In the genomic region with DNA sequence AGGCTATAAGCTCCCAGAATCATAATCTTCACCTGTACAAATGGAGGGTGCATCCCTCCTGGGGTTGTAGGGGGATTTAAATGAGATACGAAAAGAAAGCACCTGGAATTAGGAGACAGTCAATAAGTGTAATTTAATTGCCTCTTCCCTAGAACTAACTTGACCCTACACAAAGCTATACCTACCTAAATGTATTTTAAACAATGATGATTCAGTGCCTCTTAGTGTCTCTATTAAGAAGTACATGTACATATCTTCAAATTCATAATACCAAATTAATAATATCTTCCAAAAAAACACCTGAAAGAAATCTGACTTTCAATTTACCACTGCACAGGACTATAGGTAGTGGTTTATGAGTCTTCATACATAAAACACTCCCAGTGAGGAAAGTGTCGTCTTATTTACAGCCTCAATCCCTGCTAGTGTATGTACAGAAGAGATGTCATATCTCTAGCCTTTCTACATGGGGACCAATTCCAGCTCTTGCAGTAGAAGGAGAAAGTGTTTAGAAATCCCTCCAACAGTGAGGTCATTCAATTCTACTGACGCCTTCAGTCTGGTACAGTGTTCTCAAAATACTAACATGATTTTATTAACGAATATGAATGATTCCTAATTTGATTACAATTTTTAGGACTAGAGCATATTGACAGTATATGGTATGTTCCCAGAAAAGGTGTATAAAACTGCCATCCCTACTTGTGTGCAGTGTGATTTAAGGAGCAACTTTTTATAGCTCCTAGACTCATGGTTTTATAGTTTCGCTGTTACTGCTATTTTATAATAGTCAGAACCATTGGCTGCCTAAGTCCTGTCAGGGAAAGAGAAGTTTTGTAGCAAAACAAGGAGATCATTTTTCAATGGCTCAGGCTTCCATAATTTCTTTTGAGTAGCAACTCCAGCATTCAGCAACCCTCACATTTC, we compare ENCODE assay signal across 16 cellular contexts.
A peak's percentile ranks its signal among the peaks of the same experiment; 100 is the strongest.
DNase-seq lines count a peak whose midpoint lies in the region; ATAC-seq and TF ChIP-seq lines count a peak whose summit lies in the region.
"Had no signal": no experiment of that assay in that cellular context is flagged by ENCODE, and none has a peak within 500 bp of the region (broad histone marks: within the 10 kb centered on the region; RNA-seq: fewer than 3 reads in every experiment).

No MANE protein-coding gene starts in this region.

- H3K4me3 Mint-ChIP-seq in nephron: no peak overlapping the region
- H3K4me3 Mint-ChIP-seq: GM23338 had no signal

- H3K4me3 ChIP-seq in HEK293 (ENCODE audit: low read depth, low read length): no peak overlapping the region
- H3K4me3 ChIP-seq in brain microvascular endothelial cell (ENCODE audit: low read depth, low read length): no peak overlapping the region
- H3K4me3 ChIP-seq in heart left ventricle: no peak overlapping the region
- H3K4me3 ChIP-seq: GM23338 had no signal

- DNase-seq in brain microvascular endothelial cell (no peak), heart left ventricle (no peak), NCI-H1092 treated with DMSO at 0.1 percent for 48 hours (lab: John Stamatoyannopoulos, UW) (no peak), HT-29 (ENCODE audit: low spot score) (no peak)
- no peak for DNase-seq in stimulated activated CD4-positive, alpha-beta T cell treated with anti-CD3 and anti-CD28 coated beads, Interleukin-4, amount 100 ng/mL, for 24 hours
- DNase-seq: AML-193, Caco-2, DMS79, NCI-H1092, NCI-H1694, NCI-H2107, NCI-H526 treated with DMSO at 0.1 percent for 48 hours had no signal

- peak overlapping the region in 2 of 3 experiments; percentile 10 to 20 for H3K27ac Mint-ChIP-seq in nephron
- H3K27ac Mint-ChIP-seq: GM23338 had no signal

- H3K36me3 Mint-ChIP-seq in nephron (ENCODE audit: low read depth): no peaks in the 10 kb centered on the region

- CTCF ChIA-PET in HEK293 (lab: Yijun Ruan, JAX): interaction anchor here (0.6 kb wide), 1 partner anchor 61 kb away, joined by 3 read pairs; no protein-coding TSS in a partner anchor

- H3K27me3 Mint-ChIP-seq in nephron (ENCODE audit: low read depth): no peaks in the 10 kb centered on the region

- peaks cover 11% of the 10 kb centered on the region for H3K4me1 Mint-ChIP-seq in nephron
- H3K4me1 Mint-ChIP-seq: GM23338 had no signal

- H3K4me1 ChIP-seq in HEK293 (ENCODE audit: control insufficient read depth, insufficient read depth, low read length) (peaks cover 2% of the 10 kb centered on the region; the same call in 1 of the 2 replicates), heart left ventricle (peaks cover 0 to 13% (median 0%) of the 10 kb centered on the region in 12 donors)

- no peak overlapping the region for H3K27ac ChIP-seq in HEK293 (ENCODE audit: extremely low read depth, low read depth, low read length)
- H3K27ac ChIP-seq in brain microvascular endothelial cell: peak overlapping the region; percentile 41
- peak overlapping the region in 1 of 12 donors; percentile 28 for H3K27ac ChIP-seq in heart left ventricle

- H3K27me3 ChIP-seq in brain microvascular endothelial cell (replicated peaks) (no peaks in the 10 kb centered on the region), heart left ventricle (no peaks in the 10 kb centered on the region)

- no peaks in the 10 kb centered on the region for H3K9me3 Mint-ChIP-seq in nephron
- H3K9me3 Mint-ChIP-seq: GM23338 had no signal

- TF ChIP-seq CTCF in HEK293 (tag by site-specific recombination; IDR thresholded peaks at IDR 0.05) (no peak), brain microvascular endothelial cell (IDR thresholded peaks at IDR 0.05; ENCODE audit: low read depth, low read length, missing control alignments) (no peak), heart left ventricle (IDR thresholded peaks at IDR 0.05) (no peak), nephron (IDR thresholded peaks at IDR 0.05; ENCODE audit: unreplicated experiment in 3 of 3) (no peak)

- H3K36me3 ChIP-seq in HEK293 (ENCODE audit: control insufficient read depth in 2 of 2, insufficient read depth in 1 of 2, low read length in 2 of 2) (no peaks in the 10 kb centered on the region), brain microvascular endothelial cell (replicated peaks) (no peaks in the 10 kb centered on the region), heart left ventricle (no peaks in the 10 kb centered on the region)

- intact Hi-C loops in heart left ventricle (cut with DNase I): no loop called here

- TF ChIP-seq POLR2A in heart left ventricle (IDR thresholded peaks at IDR 0.05): no peak

- H3K9me3 ChIP-seq in HEK293 (ENCODE audit: control insufficient read depth, insufficient read depth, low read depth, low read length) (no peaks in the 10 kb centered on the region), heart left ventricle (no peaks in the 10 kb centered on the region)
- H3K9me3 ChIP-seq: Caco-2 had no signal

- POLR2A ChIA-PET in HEK293 (lab: Yijun Ruan, JAX): no interaction called here

- in situ Hi-C loops in brain microvascular endothelial cell (cut with HindIII; ENCODE audit: low pct_ligation_motif_present, low sequenced_read_pairs): no loop called here

- 67 to 83% (median 77%) methylated on average over 5 of the region's 5 CpGs for WGBS in heart left ventricle, 4 donors

- ATAC-seq in heart left ventricle (peak in 3 of 4 donors; percentile 49 to 76 (median 53)), GM18870 (IDR thresholded peaks at IDR 0.05; ENCODE audit: unreplicated experiment) (no peak)
- ATAC-seq: GM23338 had no signal

TF ChIP-seq in HEK293, 187 proteins besides CTCF, POLR2A, EP300 and RAD21:
- 0 out of 2 replicates have a peak, but pooled peaks have one; percentile 35 for TF ChIP-seq MZF1 (tag by site-specific recombination; IDR thresholded peaks at IDR 0.05; ENCODE audit: borderline replicate concordance)
- peak; percentile 71 for TF ChIP-seq ZNF664 (tag by site-specific recombination; IDR thresholded peaks at IDR 0.05)
- TF ChIP-seq, protein P1, sequence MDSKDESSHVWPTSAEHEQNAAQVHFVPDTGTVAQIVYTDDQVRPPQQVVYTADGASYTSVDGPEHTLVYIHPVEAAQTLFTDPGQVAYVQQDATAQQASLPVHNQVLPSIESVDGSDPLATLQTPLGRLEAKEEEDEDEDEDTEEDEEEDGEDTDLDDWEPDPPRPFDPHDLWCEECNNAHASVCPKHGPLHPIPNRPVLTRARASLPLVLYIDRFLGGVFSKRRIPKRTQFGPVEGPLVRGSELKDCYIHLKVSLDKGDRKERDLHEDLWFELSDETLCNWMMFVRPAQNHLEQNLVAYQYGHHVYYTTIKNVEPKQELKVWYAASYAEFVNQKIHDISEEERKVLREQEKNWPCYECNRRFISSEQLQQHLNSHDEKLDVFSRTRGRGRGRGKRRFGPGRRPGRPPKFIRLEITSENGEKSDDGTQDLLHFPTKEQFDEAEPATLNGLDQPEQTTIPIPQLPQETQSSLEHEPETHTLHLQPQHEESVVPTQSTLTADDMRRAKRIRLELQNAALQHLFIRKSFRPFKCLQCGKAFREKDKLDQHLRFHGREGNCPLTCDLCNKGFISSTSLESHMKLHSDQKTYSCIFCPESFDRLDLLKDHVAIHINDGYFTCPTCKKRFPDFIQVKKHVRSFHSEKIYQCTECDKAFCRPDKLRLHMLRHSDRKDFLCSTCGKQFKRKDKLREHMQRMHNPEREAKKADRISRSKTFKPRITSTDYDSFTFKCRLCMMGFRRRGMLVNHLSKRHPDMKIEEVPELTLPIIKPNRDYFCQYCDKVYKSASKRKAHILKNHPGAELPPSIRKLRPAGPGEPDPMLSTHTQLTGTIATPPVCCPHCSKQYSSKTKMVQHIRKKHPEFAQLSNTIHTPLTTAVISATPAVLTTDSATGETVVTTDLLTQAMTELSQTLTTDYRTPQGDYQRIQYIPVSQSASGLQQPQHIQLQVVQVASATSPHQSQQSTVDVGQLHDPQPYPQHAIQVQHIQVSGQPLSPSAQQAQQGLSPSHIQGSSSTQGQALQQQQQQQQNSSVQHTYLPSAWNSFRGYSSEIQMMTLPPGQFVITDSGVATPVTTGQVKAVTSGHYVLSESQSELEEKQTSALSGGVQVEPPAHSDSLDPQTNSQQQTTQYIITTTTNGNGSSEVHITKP (tag by site-specific recombination; IDR thresholded peaks at IDR 0.05): peak; percentile 39; the same call in 1 of the 2 replicates
- TF ChIP-seq ZNF23 (tag by site-specific recombination; IDR thresholded peaks at IDR 0.05; ENCODE audit: borderline replicate concordance): no peak
